ENCODE assay signal across 19 cellular contexts in the genomic region with DNA sequence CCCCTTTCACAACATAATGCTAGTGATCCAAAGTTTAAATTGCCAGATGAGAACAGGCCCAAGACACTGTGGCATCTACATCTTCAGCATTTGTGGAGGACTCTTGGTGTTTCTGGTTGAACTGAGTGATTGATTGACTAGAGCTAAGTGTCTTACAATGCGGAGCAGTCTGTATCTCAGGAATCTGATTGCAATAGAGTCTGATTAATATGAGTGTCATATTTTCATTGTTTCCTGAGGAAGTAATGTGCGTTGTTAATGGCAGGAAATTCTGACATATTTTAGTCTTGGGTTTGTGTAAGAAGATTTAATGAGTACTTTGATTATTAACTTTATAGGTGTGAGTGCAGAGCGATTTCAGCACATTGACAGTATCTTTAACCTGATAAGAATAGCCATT.
"Had no signal": no experiment of that assay in that cellular context is flagged by ENCODE, and none has a peak within 500 bp of the region (broad histone marks: within the 10 kb centered on the region; RNA-seq: fewer than 3 reads in every experiment).

No MANE protein-coding gene starts in this region.

- H3K36me3 ChIP-seq: esophagus muscularis mucosa, ovary, sigmoid colon, thoracic aorta, uterus had no signal

- H3K4me3 ChIP-seq: esophagus muscularis mucosa, ovary, sigmoid colon, thoracic aorta, uterus had no signal

- H3K4me1 ChIP-seq: esophagus muscularis mucosa, sigmoid colon, uterus had no signal

- H3K27ac ChIP-seq: esophagus muscularis mucosa, ovary, sigmoid colon, thoracic aorta, uterus had no signal

- H3K9me3 ChIP-seq: esophagus muscularis mucosa, ovary, sigmoid colon, thoracic aorta, uterus had no signal

- DNase-seq: activated CD4-positive, alpha-beta T cell treated with anti-CD3 and anti-CD28 coated beads for 36 hours; activated CD4-positive, CD25-positive, alpha-beta regulatory T cell; activated naive CD4-positive, alpha-beta T cell; activated T-cell treated with anti-CD3 and anti-CD28 coated beads for 4 hours; activated T-cell treated with anti-CD3 and anti-CD28 coated beads, Interleukin-2, amount 50 U/mL, for 72 hours; effector CD8-positive, alpha-beta T cell; glutamatergic neuron; midbrain; naive thymus-derived CD4-positive, alpha-beta T cell; ovary; sigmoid colon; small intestine; stimulated activated CD4-positive, alpha-beta T cell treated with anti-CD3 and anti-CD28 coated beads, Interleukin-4, amount 100 ng/mL, for 24 hours; trophoblast cell; uterus had no signal

- ATAC-seq: activated CD4-positive, alpha-beta T cell treated with anti-CD3 and anti-CD28 coated beads for 36 hours; activated naive CD4-positive, alpha-beta T cell treated with anti-CD3 and anti-CD28 coated beads, Interleukin-2, amount 50 U/mL, for 72 hours; activated T-cell treated with anti-CD3 and anti-CD28 coated beads, Interleukin-2, amount 50 U/mL, for 72 hours; naive thymus-derived CD4-positive, alpha-beta T cell; stimulated activated effector memory CD8-positive, alpha-beta T cell treated with anti-CD3 and anti-CD28 coated beads, Interleukin-12 subunit alpha, Interleukin-12 subunit beta, amount 100 ng/mL, for 72 hours had no signal

- H3K27me3 ChIP-seq: esophagus muscularis mucosa, ovary, sigmoid colon, uterus had no signal
